ENCODE assay signal across 10 cellular contexts in the genomic region with DNA sequence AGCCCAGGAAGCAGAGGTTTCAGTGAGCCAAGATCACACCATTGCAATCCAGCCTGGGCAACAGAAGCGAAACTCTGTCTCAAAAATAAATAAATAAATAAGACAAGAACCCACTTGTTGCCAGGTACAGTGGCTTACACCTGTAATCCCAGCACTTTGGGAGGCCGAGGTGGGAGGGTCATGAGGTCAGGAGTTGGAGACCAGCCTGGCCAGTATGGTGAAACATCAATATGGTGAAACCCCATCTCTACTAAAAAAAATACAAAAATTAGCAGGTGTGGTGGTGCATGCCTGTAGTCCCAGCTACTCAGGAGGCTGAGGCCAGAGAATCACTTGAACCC. TPM values are rescaled to one million over a fixed set of nuclear protein-coding genes. Genes with fewer than 3 reads are reported as not detected.
A peak's percentile ranks its signal among the peaks of the same experiment; 100 is the strongest.
DNase-seq lines count a peak whose midpoint lies in the region; ATAC-seq and TF ChIP-seq lines count a peak whose summit lies in the region.
"Not testable (repeated sequence)": the region's sequence is repeated elsewhere in the genome, so short reads cannot be mapped to it uniquely, and the experiment has no call there.
"Had no signal": no experiment of that assay in that cellular context is flagged by ENCODE, and none has a peak within 500 bp of the region (broad histone marks: within the 10 kb centered on the region; RNA-seq: fewer than 3 reads in every experiment).

No MANE protein-coding gene starts in this region.

- not testable (repeated sequence) for TF ChIP-seq POLR2A in prostate gland (IDR thresholded peaks at IDR 0.05); upper lobe of left lung (IDR thresholded peaks at IDR 0.05)

- peak overlapping the region; percentile 73 for H3K27ac ChIP-seq in mammary epithelial cell (ENCODE audit: insufficient read depth, low read depth, low read length)
- peak overlapping the region; percentile 52 for H3K27ac ChIP-seq in foreskin keratinocyte
- H3K27ac ChIP-seq in prostate gland: peak overlapping the region; percentile 87 to 92
- peak overlapping the region; percentile 82 to 95 (median 92) for H3K27ac ChIP-seq in upper lobe of left lung

- H3K79me2 ChIP-seq in mammary epithelial cell (ENCODE audit: insufficient read depth, low read length): peaks cover 43% of the 10 kb centered on the region

- H2AFZ ChIP-seq in mammary epithelial cell (ENCODE audit: low read depth, low read length): peak overlapping the region; percentile 100

- not testable (repeated sequence) for TF ChIP-seq EP300 in upper lobe of left lung (IDR thresholded peaks at IDR 0.05)

- H3K9me3 ChIP-seq in ES-I3 (ENCODE audit: control insufficient read depth, insufficient read depth, low read length); NT2/D1 (ENCODE audit: insufficient read depth, low read length); mammary epithelial cell (replicated peaks; ENCODE audit: insufficient read depth, low read length); prostate gland; upper lobe of left lung: not testable (repeated sequence)

- H3K4me3 ChIP-seq in NT2/D1 (ENCODE audit: insufficient read length, low read depth): peak overlapping the region; percentile 78
- peak overlapping the region; percentile 70 to 86 (median 84) for H3K4me3 ChIP-seq in mammary epithelial cell (replicated peaks in 1 of 3; ENCODE audit: insufficient read depth in 1 of 3, low read depth in 2 of 3, low read length in 3 of 3)
- H3K4me3 ChIP-seq in prostate gland: peak overlapping the region; percentile 78 to 97
- H3K4me3 ChIP-seq in upper lobe of left lung: peak overlapping the region in 3 of 4 donors; percentile 97 to 99 (median 99)

- H3K4me1 ChIP-seq in ES-I3 (ENCODE audit: insufficient read depth, low read length); NT2/D1 (ENCODE audit: insufficient read depth, insufficient read length); foreskin keratinocyte; prostate gland (replicated peaks): not testable (repeated sequence)
- H3K4me1 ChIP-seq in mammary epithelial cell (ENCODE audit: insufficient read depth, low read length) (peaks cover 13% of the 10 kb centered on the region), upper lobe of left lung (peaks cover 16 to 40% (median 21%) of the 10 kb centered on the region in 4 donors)

- in situ Hi-C loops in mammary epithelial cell (cut with MboI; ENCODE audit: low sequenced_read_pairs in 2 of 2): not testable (repeated sequence)

- H4K20me1 ChIP-seq in mammary epithelial cell (ENCODE audit: insufficient read depth, low read length): not testable (repeated sequence)

- ATAC-seq in activated CD8-positive, alpha-beta T cell treated with anti-CD3 and anti-CD28 coated beads, Interleukin-2, amount 10 ng/mL, durations not matched to agents 7 days and 5 days; foreskin keratinocyte; memory B cell (ENCODE audit: low read depth); upper lobe of left lung (ENCODE audit: low FRiP score in 2 of 2): not testable (repeated sequence)

- not testable (repeated sequence) for H3K27me3 Mint-ChIP-seq in activated CD8-positive, alpha-beta T cell treated with anti-CD3 and anti-CD28 coated beads, Interleukin-2, amount 10 ng/mL, durations not matched to agents 7 days and 5 days (ENCODE audit: low read depth); memory B cell

- peak overlapping the region; percentile 60 for H3K27ac Mint-ChIP-seq in activated CD8-positive, alpha-beta T cell treated with anti-CD3 and anti-CD28 coated beads, Interleukin-2, amount 10 ng/mL, durations not matched to agents 7 days and 5 days
- H3K27ac Mint-ChIP-seq in memory B cell: not testable (repeated sequence)

- intact Hi-C loops in mammary epithelial cell (cut with micrococcal nuclease); prostate gland (cut with DNase I): not testable (repeated sequence)

- 7% methylated on average over 2 of the region's 2 CpGs for WGBS in mammary epithelial cell (ENCODE audit: low coverage, missing lambda C conversion rate)
- whole genome bisulfite sequencing in prostate gland: 69% methylated on average over 2 of the region's 2 CpGs
- 67 to 68% methylated on average over 2 of the region's 2 CpGs for WGBS in upper lobe of left lung, 2 donors

- CTCF ChIA-PET in activated CD8-positive, alpha-beta T cell treated with anti-CD3 and anti-CD28 coated beads, Interleukin-2, amount 10 ng/mL, durations not matched to agents 7 days and 5 days (lab: Charles Lee); mammary epithelial cell (lab: Charles Lee; ENCODE audit: low non-redundant PET): not testable (repeated sequence)

- peak overlapping the region; percentile 75 for H3K4me3 Mint-ChIP-seq in activated CD8-positive, alpha-beta T cell treated with anti-CD3 and anti-CD28 coated beads, Interleukin-2, amount 10 ng/mL, durations not matched to agents 7 days and 5 days
- H3K4me3 Mint-ChIP-seq in memory B cell: peak overlapping the region; percentile 87

- POLR2A ChIA-PET in activated CD8-positive, alpha-beta T cell treated with anti-CD3 and anti-CD28 coated beads, Interleukin-2, amount 10 ng/mL, durations not matched to agents 7 days and 5 days (lab: Charles Lee): interaction anchor here (0.6 kb wide), 2 partner anchors 25 to 101 kb away, joined by 3 read pairs; no protein-coding TSS in a partner anchor

- peaks cover 21% of the 10 kb centered on the region for H3K4me1 Mint-ChIP-seq in activated CD8-positive, alpha-beta T cell treated with anti-CD3 and anti-CD28 coated beads, Interleukin-2, amount 10 ng/mL, durations not matched to agents 7 days and 5 days (ENCODE audit: low read depth)
- peaks cover 28% of the 10 kb centered on the region for H3K4me1 Mint-ChIP-seq in memory B cell

- dilution Hi-C loops in mammary epithelial cell (cut with HindIII; ENCODE audit: low sequenced_read_pairs): not testable (repeated sequence)

- BruUV-seq in mammary epithelial cell (replicated peaks; lab: Mats Ljungman, UMichigan): not testable (repeated sequence)

- not testable (repeated sequence) for H3K9me3 Mint-ChIP-seq in activated CD8-positive, alpha-beta T cell treated with anti-CD3 and anti-CD28 coated beads, Interleukin-2, amount 10 ng/mL, durations not matched to agents 7 days and 5 days (ENCODE audit: insufficient read depth); memory B cell

- not testable (repeated sequence) for DNase-seq in NT2/D1 (ENCODE audit: low read depth, low spot score); activated CD8-positive, alpha-beta T cell treated with anti-CD3 and anti-CD28 coated beads, Interleukin-2, amount 10 ng/mL, durations not matched to agents 7 days and 5 days; mammary epithelial cell; foreskin keratinocyte; memory B cell (ENCODE audit: low spot score in 2 of 2); prostate gland (ENCODE audit: low spot score); upper lobe of left lung

- not testable (repeated sequence) for H3K36me3 Mint-ChIP-seq in activated CD8-positive, alpha-beta T cell treated with anti-CD3 and anti-CD28 coated beads, Interleukin-2, amount 10 ng/mL, durations not matched to agents 7 days and 5 days (ENCODE audit: low read depth); memory B cell

- peak overlapping the region; percentile 90; the same call in 1 of the 2 replicates for H3K9ac ChIP-seq in ES-I3 (ENCODE audit: low read depth, low read length)
- peak overlapping the region; percentile 91 for H3K9ac ChIP-seq in NT2/D1 (ENCODE audit: insufficient read length, low read depth)
- peak overlapping the region; percentile 88 for H3K9ac ChIP-seq in mammary epithelial cell (ENCODE audit: insufficient read depth, low read length)

- peaks cover 11% of the 10 kb centered on the region for H3K27me3 ChIP-seq in NT2/D1 (ENCODE audit: insufficient read depth, insufficient read length)
- H3K27me3 ChIP-seq in mammary epithelial cell (ENCODE audit: insufficient read depth, low read length); foreskin keratinocyte; prostate gland (replicated peaks; ENCODE audit: insufficient read depth); upper lobe of left lung: not testable (repeated sequence)

- TF ChIP-seq CTCF in mammary epithelial cell (conservative IDR thresholded peaks at IDR 0.05 in 1 of 2, IDR thresholded peaks at IDR 0.05 in 1 of 2; ENCODE audit: extremely low read depth in 1 of 2, insufficient read depth in 1 of 2, low read depth in 1 of 2, low read length in 2 of 2); foreskin keratinocyte (conservative IDR thresholded peaks at IDR 0.05); prostate gland (IDR thresholded peaks at IDR 0.05); upper lobe of left lung (IDR thresholded peaks at IDR 0.05): not testable (repeated sequence)

- peak overlapping the region; percentile 100 for H3K4me2 ChIP-seq in mammary epithelial cell (ENCODE audit: insufficient read depth, low read depth, low read length)

- H3K36me3 ChIP-seq in ES-I3 (ENCODE audit: insufficient read depth, low read length); NT2/D1 (ENCODE audit: insufficient read depth, insufficient read length, low read length); mammary epithelial cell (ENCODE audit: insufficient read depth, low read length); prostate gland; upper lobe of left lung: not testable (repeated sequence)

RNA-seq across cellular contexts. Expression of a gene that starts 0.8 kb away (rescaled TPM):
- total RNA-seq in activated CD8-positive, alpha-beta T cell treated with anti-CD3 and anti-CD28 coated beads, Interleukin-2, amount 10 ng/mL, durations not matched to agents 7 days and 5 days: 10 to 100 TPM; 34.1 to 35.5 TPM
- total RNA-seq in mammary epithelial cell (10 to 100 TPM; 10.3 to 30.9 TPM), foreskin keratinocyte (19.5 and 19.7 TPM in 2 replicates), prostate gland (10 to 100 TPM; 18.4 to 30.4 TPM), upper lobe of left lung (10 to 100 TPM; 18.2 to 62.9 (median 33.2) TPM)
- polyA plus RNA-seq in mammary epithelial cell (10.9 TPM), foreskin keratinocyte (19.7 and 20.4 TPM in 2 replicates)
- polyA minus RNA-seq in mammary epithelial cell: 50.8 TPM

RNA-seq across cellular contexts. Expression of a gene that starts 23.4 kb away (rescaled TPM):
- not detected for total RNA-seq in activated CD8-positive, alpha-beta T cell treated with anti-CD3 and anti-CD28 coated beads, Interleukin-2, amount 10 ng/mL, durations not matched to agents 7 days and 5 days
- total RNA-seq in mammary epithelial cell (not detected), foreskin keratinocyte (not detected in 2 replicates), prostate gland (10 to 100 TPM in 1 of 2 donors, under 1 TPM in 1; 0.91 to 10.1 TPM), upper lobe of left lung (not detected)
- polyA plus RNA-seq in mammary epithelial cell (not detected), foreskin keratinocyte (0.03 TPM in 1 of 2 replicates, not detected in the other)
- not detected for polyA minus RNA-seq in mammary epithelial cell
- total RNA-seq: renal cortical epithelial cell, Right ventricle myocardium inferior had no signal

RNA-seq across cellular contexts. Expression of a gene that starts 23.7 kb away (rescaled TPM):
- 1 to 10 TPM; 3.0 to 3.1 TPM for total RNA-seq in activated CD8-positive, alpha-beta T cell treated with anti-CD3 and anti-CD28 coated beads, Interleukin-2, amount 10 ng/mL, durations not matched to agents 7 days and 5 days
- 1 to 10 TPM; 4.8 to 5.8 TPM for total RNA-seq in mammary epithelial cell
- polyA plus RNA-seq in mammary epithelial cell: 4.2 TPM
- 2.9 TPM for polyA minus RNA-seq in mammary epithelial cell
- total RNA-seq in foreskin keratinocyte: 3.6 and 3.8 TPM in 2 replicates
- 2.7 and 3.4 TPM in 2 replicates for polyA plus RNA-seq in foreskin keratinocyte
- 10 to 100 TPM in 1 of 2 donors, 1 to 10 TPM in 1; 8.0 to 13.7 TPM for total RNA-seq in prostate gland
- 10 to 100 TPM in 1 of 6 donors, 1 to 10 TPM in 5; 4.3 to 26.2 (median 5.7) TPM for total RNA-seq in upper lobe of left lung
